Comparison of ENCODE assay signal across 21 cellular contexts in the genomic region with DNA sequence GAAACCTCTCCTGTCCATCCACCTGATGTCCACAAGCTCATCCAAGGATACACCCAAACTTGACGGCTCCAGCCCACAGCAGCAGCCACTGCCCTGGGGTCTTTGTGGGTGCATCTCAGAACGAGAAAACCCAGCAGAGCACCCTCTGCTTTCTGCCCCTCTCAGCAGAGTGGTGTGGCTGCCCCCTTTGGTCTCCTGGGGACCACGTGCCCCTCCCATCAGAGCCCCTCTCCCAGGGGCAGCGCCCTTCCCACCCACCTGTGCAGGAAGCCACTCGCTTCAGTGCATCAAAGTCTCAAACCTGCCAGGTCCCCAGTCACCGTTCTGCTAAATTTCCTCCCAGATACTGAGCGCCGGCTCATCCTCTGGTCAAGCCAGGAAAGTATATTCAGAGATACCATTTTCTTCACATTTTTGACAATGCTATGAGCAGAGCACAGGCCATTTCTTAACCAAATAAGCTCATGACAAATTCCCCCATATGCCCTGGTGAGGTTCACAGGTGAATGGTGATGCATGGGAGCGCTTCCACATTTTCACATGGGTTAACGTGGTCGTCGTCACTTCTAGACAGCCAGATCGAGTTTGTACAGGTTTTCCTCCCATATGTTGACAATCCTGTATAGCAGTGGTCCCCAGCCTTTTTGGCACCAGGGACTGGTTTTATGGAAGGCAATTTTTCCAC. TPM values are rescaled to one million over a fixed set of nuclear protein-coding genes. Genes with fewer than 3 reads are reported as not detected.
DNase-seq lines count a peak whose midpoint lies in the region; ATAC-seq, FAIRE-seq and TF ChIP-seq lines count a peak whose summit lies in the region.
"Had no signal": no experiment of that assay in that cellular context is flagged by ENCODE, and none has a peak within 500 bp of the region (broad histone marks: within the 10 kb centered on the region; RNA-seq: fewer than 3 reads in every experiment).

No MANE protein-coding gene starts in this region.

- intact Hi-C loops in kidney (cut with DNase I), result no loop called here
- intact Hi-C loops in stomach (cut with DNase I; ENCODE audit: low total_unique reads), result no loop called here

- H3K9ac ChIP-seq in kidney (ENCODE audit: low read length in 2 of 2), result no peak overlapping the region

- no peak overlapping the region for H3K27ac Mint-ChIP-seq in activated naive CD4-positive, alpha-beta T cell treated with anti-CD3 and anti-CD28 coated beads, Interleukin-2, amount 10 ng/mL, durations not matched to agents 7 days and 5 days

- H3K4me1 ChIP-seq in kidney (ENCODE audit: control insufficient read depth in 1 of 2, insufficient read depth in 1 of 2, low read depth in 1 of 2, low read length in 2 of 2), result no peaks in the 10 kb centered on the region
- peaks cover 0 to 23% (median 11%) of the 10 kb centered on the region in 4 donors for H3K4me1 ChIP-seq in stomach
- H3K4me1 ChIP-seq: prostate gland had no signal

- peaks cover 70% of the 10 kb centered on the region for H3K27me3 Mint-ChIP-seq in activated naive CD4-positive, alpha-beta T cell treated with anti-CD3 and anti-CD28 coated beads, Interleukin-2, amount 10 ng/mL, durations not matched to agents 7 days and 5 days

- H3K36me3 Mint-ChIP-seq in activated naive CD4-positive, alpha-beta T cell treated with anti-CD3 and anti-CD28 coated beads, Interleukin-2, amount 10 ng/mL, durations not matched to agents 7 days and 5 days, result no peaks in the 10 kb centered on the region

- no peak overlapping the region for H3K27ac ChIP-seq in kidney (ENCODE audit: low read depth in 2 of 2, low read length in 2 of 2)
- no peak overlapping the region for H3K27ac ChIP-seq in stomach
- H3K27ac ChIP-seq: prostate gland had no signal

- H3K4me3 Mint-ChIP-seq in activated naive CD4-positive, alpha-beta T cell treated with anti-CD3 and anti-CD28 coated beads, Interleukin-2, amount 10 ng/mL, durations not matched to agents 7 days and 5 days, result no peak overlapping the region

- H3K4me1 Mint-ChIP-seq in activated naive CD4-positive, alpha-beta T cell treated with anti-CD3 and anti-CD28 coated beads, Interleukin-2, amount 10 ng/mL, durations not matched to agents 7 days and 5 days, result no peaks in the 10 kb centered on the region

- H3K9me3 Mint-ChIP-seq in activated naive CD4-positive, alpha-beta T cell treated with anti-CD3 and anti-CD28 coated beads, Interleukin-2, amount 10 ng/mL, durations not matched to agents 7 days and 5 days, result no peaks in the 10 kb centered on the region

- no peak overlapping the region for H3K4me3 ChIP-seq in kidney (ENCODE audit: low read length in 2 of 2)
- no peak overlapping the region for H3K4me3 ChIP-seq in stomach
- H3K4me3 ChIP-seq: MG63, prostate gland had no signal

- H3K9me3 ChIP-seq in kidney (ENCODE audit: control insufficient read depth in 1 of 2, low read length in 2 of 2) (no peaks in the 10 kb centered on the region), stomach (no peaks in the 10 kb centered on the region)
- H3K9me3 ChIP-seq: MG63, prostate gland had no signal

- 67 to 73% (median 71%) methylated on average over 13 of the region's 13 CpGs for WGBS in stomach, 5 donors

- FAIRE-seq in kidney (lab: Jason Lieb, UNC), result no peak
- FAIRE-seq: colon, islet of Langerhans, RCC 7860 had no signal

- no peak for TF ChIP-seq EP300 in stomach (IDR thresholded peaks at IDR 0.05)

- H3K36me3 ChIP-seq in kidney (ENCODE audit: control insufficient read depth in 1 of 2, insufficient read depth in 2 of 2, low read length in 2 of 2) (no peaks in the 10 kb centered on the region), stomach (no peaks in the 10 kb centered on the region)
- H3K36me3 ChIP-seq: MG63, prostate gland had no signal

- peak; percentile 11 for DNase-seq in activated naive CD4-positive, alpha-beta T cell treated with anti-CD3 and anti-CD28 coated beads, Interleukin-2, amount 10 ng/mL, durations not matched to agents 7 days and 5 days
- no peak for DNase-seq in activated naive CD4-positive, alpha-beta T cell (lab: John Stamatoyannopoulos, UW)
- peak; percentile 34 for DNase-seq in activated CD8-positive, alpha-beta memory T cell treated with anti-CD3 and anti-CD28 coated beads, Interleukin-2, amount 50 U/mL, for 48 hours
- DNase-seq in kidney (peak; percentile 48), stomach (peak; percentile 17), middle frontal gyrus (ENCODE audit: extremely low spot score, low spot score) (no peak)
- DNase-seq in stimulated activated CD4-positive, alpha-beta T cell treated with anti-CD3 and anti-CD28 coated beads, Interleukin-1b, Interleukin-23, amount 100 ng/mL, for 48 hours, result no peak
- DNase-seq: activated T-cell treated with anti-CD3 and anti-CD28 coated beads for 4 hours; amygdala; GDM1; MG63; NCI-H1694 treated with DMSO at 0.1 percent for 48 hours; NCI-H526 treated with DMSO at 0.1 percent for 48 hours; stimulated activated CD4-positive, alpha-beta T cell treated with anti-CD3 and anti-CD28 coated beads, Interleukin-12 subunit alpha, Interleukin-12 subunit beta, amount 100 ng/mL, for 4 hours; SW 1271 had no signal

- CTCF ChIA-PET in activated naive CD4-positive, alpha-beta T cell treated with anti-CD3 and anti-CD28 coated beads, Interleukin-2, amount 10 ng/mL, durations not matched to agents 7 days and 5 days (lab: Charles Lee), result interaction anchor here (0.6 kb wide), 1 partner anchor 23 kb away, joined by 3 read pairs; no protein-coding TSS in a partner anchor

- no peak for TF ChIP-seq POLR2A in stomach (IDR thresholded peaks at IDR 0.05)

- no peak for TF ChIP-seq CTCF in kidney (IDR thresholded peaks at IDR 0.05; ENCODE audit: borderline replicate concordance, extremely low read depth, insufficient read depth)
- no peak for TF ChIP-seq CTCF in stomach (IDR thresholded peaks at IDR 0.05)

- no peak for ATAC-seq in GM21737 (IDR thresholded peaks at IDR 0.05; ENCODE audit: unreplicated experiment)

- peaks cover 0 to 31% (median 11%) of the 10 kb centered on the region in 3 donors for H3K27me3 ChIP-seq in stomach

RNA-seq across cellular contexts. Expression of gene CAMK2B, which starts 32.4 kb away (rescaled TPM):
- 1.1 TPM for total RNA-seq in kidney
- polyA plus RNA-seq in kidney (ENCODE audit: insufficient read depth, low read depth, low replicate concordance), result 3.2 TPM
- total RNA-seq in stomach, result 1 to 10 TPM in 2 of 5 donors, under 1 TPM in 1, not detected in 2; 0.92 to 7.6 (median 4.6) TPM
- polyA plus RNA-seq in stomach, result 10 to 100 TPM in 1 of 3 donors, 1 to 10 TPM in 2; 2.9 to 28.4 (median 6.2) TPM
- total RNA-seq: epithelial cell of proximal tubule had no signal

Comparison
In these comparisons a context has a peak if more than half of its experiments do, and no peak if none do; other contexts are left out.
1. DNase-seq: peak in activated naive CD4-positive, alpha-beta T cell treated with anti-CD3 and anti-CD28 coated beads, Interleukin-2, amount 10 ng/mL, durations not matched to agents 7 days and 5 days (single experiment), activated CD8-positive, alpha-beta memory T cell treated with anti-CD3 and anti-CD28 coated beads, Interleukin-2, amount 50 U/mL, for 48 hours (single experiment), kidney (single experiment) and stomach (single experiment); none in activated naive CD4-positive, alpha-beta T cell (0 of 4), middle frontal gyrus (single experiment) and stimulated activated CD4-positive, alpha-beta T cell treated with anti-CD3 and anti-CD28 coated beads, Interleukin-1b, Interleukin-23, amount 100 ng/mL, for 48 hours (single experiment).